In genomic region chr3:184262166-184262926, GRCh38 we compare ENCODE assay signal across 8 cellular contexts. TPM values are rescaled to one million over a fixed set of nuclear protein-coding genes. Genes with fewer than 3 reads are reported as not detected.
A peak's percentile ranks its signal among the peaks of the same experiment; 100 is the strongest.
DNase-seq lines count a peak whose midpoint lies in the region; ATAC-seq, FAIRE-seq and TF ChIP-seq lines count a peak whose summit lies in the region.

No MANE protein-coding gene starts in this region.

- WGBS in right cardiac atrium: 3% methylated on average over 51 of the region's 51 CpGs

- H3K4me1 ChIP-seq in cardiac muscle cell (ENCODE audit: low read depth) (peaks cover 4% of the 10 kb centered on the region), right cardiac atrium (ENCODE audit: control insufficient read depth, insufficient read depth, low read length) (peaks cover 3% of the 10 kb centered on the region), NT2/D1 (ENCODE audit: insufficient read depth, insufficient read length) (peaks cover 6% of the 10 kb centered on the region)

- H3K4me3 ChIP-seq in cardiac muscle cell (peak overlapping the region; percentile 38), right cardiac atrium (ENCODE audit: low read length) (no peak overlapping the region), NT2/D1 (ENCODE audit: insufficient read length, low read depth) (peak overlapping the region; percentile 82), bronchial epithelial cell (ENCODE audit: low read depth, low read length) (peak overlapping the region; percentile 50)

- H3K36me3 Mint-ChIP-seq in nephron progenitor cell (ENCODE audit: low read depth): peaks cover 8% of the 10 kb centered on the region

- peaks cover 17% of the 10 kb centered on the region for H3K9me3 Mint-ChIP-seq in nephron progenitor cell

- peaks cover 86% of the 10 kb centered on the region for H3K27me3 ChIP-seq in cardiac muscle cell
- no peaks in the 10 kb centered on the region for H3K27me3 ChIP-seq in right cardiac atrium (ENCODE audit: control insufficient read depth, insufficient read depth)
- peaks cover 64% of the 10 kb centered on the region for H3K27me3 ChIP-seq in NT2/D1 (ENCODE audit: insufficient read depth, insufficient read length)
- H3K27me3 ChIP-seq in bronchial epithelial cell (ENCODE audit: control insufficient read depth, insufficient read depth, low read length): no peaks in the 10 kb centered on the region

- H3K36me3 ChIP-seq in cardiac muscle cell (no peaks in the 10 kb centered on the region), NT2/D1 (ENCODE audit: insufficient read depth, insufficient read length, low read length) (peaks cover 4% of the 10 kb centered on the region), bronchial epithelial cell (ENCODE audit: control insufficient read depth, insufficient read depth, low read length) (no peaks in the 10 kb centered on the region)

- intact Hi-C loops in right cardiac atrium (cut with DNase I): no loop called here

- peak overlapping the region; percentile 84 for H3K4me3 Mint-ChIP-seq in nephron progenitor cell

- ATAC-seq in right cardiac atrium (no peak), GM18868 (IDR thresholded peaks at IDR 0.05; ENCODE audit: unreplicated experiment) (no peak)

- H3K27me3 Mint-ChIP-seq in nephron progenitor cell (ENCODE audit: low read depth, poor library complexity): peaks cover 90% of the 10 kb centered on the region

- FAIRE-seq in bronchial epithelial cell (lab: Jason Lieb, UNC): no peak

- no peak overlapping the region for H3K27ac Mint-ChIP-seq in nephron progenitor cell

- H3K9me3 ChIP-seq in cardiac muscle cell (ENCODE audit: low read depth): no peaks in the 10 kb centered on the region
- no peaks in the 10 kb centered on the region for H3K9me3 ChIP-seq in right cardiac atrium (ENCODE audit: control insufficient read depth, low read length)
- no peaks in the 10 kb centered on the region for H3K9me3 ChIP-seq in NT2/D1 (ENCODE audit: insufficient read depth, low read length)

- no peak for TF ChIP-seq CTCF in cardiac muscle cell (IDR thresholded peaks at IDR 0.05; ENCODE audit: low read depth, low read length)
- TF ChIP-seq CTCF in bronchial epithelial cell (IDR thresholded peaks at IDR 0.05; ENCODE audit: insufficient read depth, low read length, severe bottlenecking): no peak
- TF ChIP-seq CTCF in nephron progenitor cell (IDR thresholded peaks at IDR 0.05): no peak
- TF ChIP-seq CTCF in GM13977 (IDR thresholded peaks at IDR 0.05; ENCODE audit: extremely low read depth, insufficient read depth, missing control alignments): no peak

- DNase-seq in cardiac muscle cell (ENCODE audit: low read depth in 1 of 2, low spot score in 1 of 2) (no peak), right cardiac atrium (no peak), NT2/D1 (ENCODE audit: low read depth, low spot score) (no peak), bronchial epithelial cell (ENCODE audit: low read depth) (no peak), nephron progenitor cell (peak; percentile 33), midbrain (lab: John Stamatoyannopoulos, UW) (no peak), GM13977 (ENCODE audit: low spot score) (no peak)

- H3K4me1 Mint-ChIP-seq in nephron progenitor cell: peaks cover 16% of the 10 kb centered on the region

- H3K27ac ChIP-seq in cardiac muscle cell (no peak overlapping the region), right cardiac atrium (ENCODE audit: low read length) (no peak overlapping the region)

- peak overlapping the region; percentile 87 for H3K9ac ChIP-seq in NT2/D1 (ENCODE audit: insufficient read length, low read depth)

- in situ Hi-C loops in GM13977 (cut with MboI; ENCODE audit: low pct_unique_long_range_greater_than_20kb, low sequenced_read_pairs, unreplicated experiment): no loop called here

RNA-seq across cellular contexts. Expression of gene CAMK2N2, which starts 1.0 kb away (rescaled TPM):
- total RNA-seq in cardiac muscle cell: not detected in 2 replicates
- 0.27 TPM in 1 of 2 replicates, not detected in the other for polyA plus RNA-seq in cardiac muscle cell
- total RNA-seq in right cardiac atrium: under 1 TPM in 1 of 4 donors, not detected in 3; 0.50 TPM
- 0.07 TPM for polyA plus RNA-seq in right cardiac atrium
- total RNA-seq in bronchial epithelial cell: not detected in 2 replicates

RNA-seq across cellular contexts. Expression of gene EEF1AKMT4, which starts 12.9 kb away (rescaled TPM):
- total RNA-seq in cardiac muscle cell (4.3 and 12.8 TPM in 2 replicates), right cardiac atrium (1 to 10 TPM; 1.1 to 1.8 (median 1.3) TPM), bronchial epithelial cell (10.1 and 14.0 TPM in 2 replicates)
- polyA plus RNA-seq in cardiac muscle cell (5.1 and 10.6 TPM in 2 replicates), right cardiac atrium (1.7 TPM)

RNA-seq across cellular contexts. Expression of gene ECE2, which starts 13.5 kb away (rescaled TPM):
- not detected in 2 replicates for total RNA-seq in cardiac muscle cell
- polyA plus RNA-seq in cardiac muscle cell: not detected in 2 replicates
- total RNA-seq in right cardiac atrium: 1 to 10 TPM; 1.2 to 6.6 (median 3.6) TPM
- polyA plus RNA-seq in right cardiac atrium: 2.6 TPM
- total RNA-seq in bronchial epithelial cell: not detected in 2 replicates

RNA-seq across cellular contexts. Expression of gene ALG3, which starts 13.6 kb away (rescaled TPM):
- 40.2 and 48.8 TPM in 2 replicates for total RNA-seq in cardiac muscle cell
- polyA plus RNA-seq in cardiac muscle cell: 52.4 and 69.1 TPM in 2 replicates
- total RNA-seq in right cardiac atrium: 10 to 100 TPM; 17.3 to 23.3 (median 21.6) TPM
- polyA plus RNA-seq in right cardiac atrium: 19.3 TPM
- 21.6 and 36.9 TPM in 2 replicates for total RNA-seq in bronchial epithelial cell

RNA-seq across cellular contexts. Expression of gene VWA5B2, which starts 33.0 kb away (rescaled TPM):
- total RNA-seq in cardiac muscle cell: 0.11 TPM in 1 of 2 replicates, not detected in the other
- polyA plus RNA-seq in cardiac muscle cell: 0.40 TPM in 1 of 2 replicates, not detected in the other
- total RNA-seq in right cardiac atrium: not detected
- 0.07 TPM for polyA plus RNA-seq in right cardiac atrium
- total RNA-seq in bronchial epithelial cell: not detected in 2 replicates
